Comparison of ENCODE assay signal across 18 cellular contexts in the genomic region with DNA sequence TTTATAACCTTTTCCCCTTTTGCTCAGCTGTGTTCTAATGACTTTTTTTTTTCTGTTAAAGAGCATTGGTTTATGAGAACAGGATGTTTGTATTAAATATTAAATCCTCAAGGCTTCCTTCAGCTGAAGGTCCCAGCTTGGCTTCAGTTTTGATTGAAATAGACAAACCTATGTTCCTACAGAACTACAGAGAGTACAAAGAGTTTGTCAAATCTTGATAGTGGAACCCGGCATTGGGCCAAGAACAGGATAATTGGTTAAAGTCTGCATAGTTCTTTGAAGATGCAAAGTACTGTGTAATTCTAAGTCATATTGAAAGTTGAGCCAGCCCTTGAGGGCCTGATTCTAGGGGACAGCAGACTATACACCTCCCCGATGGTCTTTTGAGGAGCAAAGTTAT.
DNase-seq lines count a peak whose midpoint lies in the region; ATAC-seq, FAIRE-seq and TF ChIP-seq lines count a peak whose summit lies in the region.
"Had no signal": no experiment of that assay in that cellular context is flagged by ENCODE, and none has a peak within 500 bp of the region (broad histone marks: within the 10 kb centered on the region; RNA-seq: fewer than 3 reads in every experiment).

No MANE protein-coding gene starts in this region.

- CTCF ChIA-PET in A549 (lab: Yijun Ruan, JAX): interaction anchor here (0.5 kb wide), 1 partner anchor 407 kb away, joined by 4 read pairs; no protein-coding TSS in a partner anchor
- CTCF ChIA-PET in IMR-90 (lab: Yijun Ruan, JAX): no interaction called here

- no peak overlapping the region for H2AK9ac ChIP-seq in IMR-90 (replicated peaks; ENCODE audit: low read depth, low read length, poor library complexity)

- H4K5ac ChIP-seq in IMR-90 (ENCODE audit: low read depth, low read length): peak overlapping the region; percentile 22; the same call in 1 of the 2 replicates

- DNase-seq in A549 (ENCODE audit: low read depth in 1 of 2, low spot score in 1 of 2): no peak
- peak; percentile 34 for DNase-seq in IMR-90
- peak; percentile 68 for DNase-seq in dermis blood vessel endothelial cell
- DNase-seq in osteocyte (ENCODE audit: extremely low spot score, unreplicated experiment): no peak
- DNase-seq in erythroblast (lab: John Stamatoyannopoulos, UW): no peak
- DNase-seq in endodermal cell: no peak
- DNase-seq: AML-193; DMS53; GOT3; KBM-7; NCI-H1092; NCI-H69; NK-92 treated with Interleukin-12 subunit alpha and Interleukin-12 subunit beta, amount 100 ng/mL, for 24 hours; Right ventricle myocardium superior had no signal

- H4K91ac ChIP-seq in IMR-90 (ENCODE audit: insufficient read depth, low read depth, low read length): no peak overlapping the region

- peaks cover 32% of the 10 kb centered on the region for H3K4me1 ChIP-seq in A549
- H3K4me1 ChIP-seq in IMR-90 (ENCODE audit: control insufficient read depth, insufficient read depth, low read length): peaks cover 15% of the 10 kb centered on the region
- H3K4me1 ChIP-seq in endodermal cell (ENCODE audit: control insufficient read depth, insufficient read depth, low read length): no peaks in the 10 kb centered on the region

- H2BK120ac ChIP-seq in IMR-90 (ENCODE audit: low read depth, low read length): no peak overlapping the region

- FAIRE-seq in A549 (lab: Jason Lieb, UNC): peak; percentile 61
- FAIRE-seq: G401.6, GM12892 had no signal

- H2BK20ac ChIP-seq in IMR-90 (ENCODE audit: low read depth, low read length): no peak overlapping the region

- no peaks in the 10 kb centered on the region for H3K9me3 Mint-ChIP-seq in osteocyte (ENCODE audit: unreplicated experiment)
- no peaks in the 10 kb centered on the region for H3K9me3 Mint-ChIP-seq in endodermal cell

- H3K36me3 ChIP-seq in IMR-90 (ENCODE audit: control insufficient read depth, insufficient read depth, low read length) (no peaks in the 10 kb centered on the region), endodermal cell (ENCODE audit: control insufficient read depth, insufficient read depth, low read length) (no peaks in the 10 kb centered on the region)

- peaks cover 10% of the 10 kb centered on the region; the same call in 1 of the 2 replicates for H3K9me1 ChIP-seq in IMR-90 (ENCODE audit: insufficient read depth, low read length)

- dilution Hi-C loops in IMR-90 (cut with HindIII; ENCODE audit: low sequenced_read_pairs, unreplicated experiment): no loop called here

- H2BK15ac ChIP-seq in IMR-90 (ENCODE audit: low read depth, low read length): no peak overlapping the region

- H3K18ac ChIP-seq in IMR-90 (ENCODE audit: low read depth, low read length): peak overlapping the region; percentile 19; the same call in 1 of the 2 replicates

- H3K4me3 ChIP-seq in A549: no peak overlapping the region
- H3K4me3 ChIP-seq in IMR-90 (ENCODE audit: insufficient read depth, low read depth, low read length): no peak overlapping the region
- H3K4me3 ChIP-seq in endodermal cell (ENCODE audit: low read length): no peak overlapping the region

- no peak overlapping the region for H3K56ac ChIP-seq in IMR-90 (ENCODE audit: extremely low read depth, insufficient read depth, low read length)

- WGBS in A549 (ENCODE audit: missing lambda C conversion rate): 82% methylated on average over 2 of the region's 2 CpGs
- no CpG with 5 or more reads among the region's 2 CpGs for WGBS in IMR-90 (ENCODE audit: extremely low coverage in 2 of 2, insufficient read length in 1 of 2), 2 experiments
- WGBS in endodermal cell (ENCODE audit: insufficient coverage in 1 of 2, insufficient read length in 1 of 2), 2 experiments: 97 to 100% methylated on average over 2 of the region's 2 CpGs

- no peak overlapping the region for H2AFZ ChIP-seq in IMR-90 (replicated peaks; ENCODE audit: low read length, poor library complexity)

- H3K9ac ChIP-seq in IMR-90 (ENCODE audit: low read depth, low read length) (no peak overlapping the region), endodermal cell (ENCODE audit: extremely low read depth, low read length, poor library complexity, severe bottlenecking) (no peak overlapping the region)

- peak overlapping the region in 1 of 2 experiments; percentile 63; a peak in 1 of 6 replicates for H3K27ac ChIP-seq in A549
- H3K27ac ChIP-seq in IMR-90 (ENCODE audit: insufficient read depth, low read length): no peak overlapping the region
- no peak overlapping the region for H3K27ac ChIP-seq in endodermal cell (ENCODE audit: low read depth, low read length)

- H3K4me1 Mint-ChIP-seq in osteocyte (ENCODE audit: unreplicated experiment) (peaks cover 46% of the 10 kb centered on the region), endodermal cell (no peaks in the 10 kb centered on the region)

- BruUV-seq in IMR-90 (replicated peaks; lab: Mats Ljungman, UMichigan): no TSS peak

- no peak overlapping the region for H3K23ac ChIP-seq in IMR-90 (ENCODE audit: low read depth, low read length)

- H3K4me2 ChIP-seq in A549: no peak overlapping the region
- no peak overlapping the region for H3K4me2 ChIP-seq in IMR-90 (ENCODE audit: low read depth, low read length)

- TF ChIP-seq CTCF in A549 (IDR thresholded peaks at IDR 0.05): no peak
- no peak for TF ChIP-seq CTCF in IMR-90 (conservative IDR thresholded peaks at IDR 0.05; ENCODE audit: low read depth, low read length)
- TF ChIP-seq CTCF in osteocyte (IDR thresholded peaks at IDR 0.05): no peak
- no peak for TF ChIP-seq CTCF in endodermal cell (conservative IDR thresholded peaks at IDR 0.05)

- intact Hi-C loops in IMR-90 (cut with micrococcal nuclease): loop anchor here (10.0 kb wide), 1 partner anchor 276 kb away; no protein-coding TSS in a partner anchor

- TF ChIP-seq RAD21 in A549 (conservative IDR thresholded peaks at IDR 0.05 in 1 of 2, IDR thresholded peaks at IDR 0.05 in 1 of 2) (no peak), IMR-90 (IDR thresholded peaks at IDR 0.05; ENCODE audit: low read length) (no peak)

- no peak overlapping the region for H3K4me3 Mint-ChIP-seq in osteocyte (ENCODE audit: unreplicated experiment)
- H3K4me3 Mint-ChIP-seq in endodermal cell: no peak overlapping the region

- H2BK5ac ChIP-seq in IMR-90 (ENCODE audit: low read depth, low read length, poor library complexity, severe bottlenecking): no peak overlapping the region

- H4K8ac ChIP-seq in IMR-90 (ENCODE audit: low read depth in 2 of 2, low read length in 2 of 2): no peak overlapping the region

- H3K4ac ChIP-seq in IMR-90 (ENCODE audit: low read depth, low read length): no peak overlapping the region

- no peak for ATAC-seq in A549
- ATAC-seq in IMR-90 (ENCODE audit: low read depth): no peak
- no peak for ATAC-seq in GM19397 (IDR thresholded peaks at IDR 0.05; ENCODE audit: unreplicated experiment)
- no peak for ATAC-seq in GM19035 (IDR thresholded peaks at IDR 0.05; ENCODE audit: unreplicated experiment)

- peak overlapping the region; percentile 62 for H3K27ac Mint-ChIP-seq in osteocyte (ENCODE audit: unreplicated experiment)
- H3K27ac Mint-ChIP-seq in endodermal cell: no peak overlapping the region

- H3K36me3 Mint-ChIP-seq in osteocyte (ENCODE audit: unreplicated experiment): no peaks in the 10 kb centered on the region
- H3K36me3 Mint-ChIP-seq in endodermal cell (ENCODE audit: low read depth): no peaks in the 10 kb centered on the region

- H3K79me1 ChIP-seq in IMR-90 (ENCODE audit: low read depth in 1 of 2, low read length in 2 of 2): no peaks in the 10 kb centered on the region

- in situ Hi-C loops in IMR-90 (cut with MboI; ENCODE audit: low sequenced_read_pairs): no loop called here

- POLR2A ChIA-PET in A549 (lab: Yijun Ruan, JAX) (no interaction called here), IMR-90 (lab: Charles Lee; ENCODE audit: unreplicated experiment) (no interaction called here)

- no peak for TF ChIP-seq POLR2A in A549 (IDR thresholded peaks at IDR 0.05; ENCODE audit: low read length)
- no peak for TF ChIP-seq POLR2A in IMR-90 (IDR thresholded peaks at IDR 0.05; ENCODE audit: low read depth, low read length)
- no peak for TF ChIP-seq POLR2A in erythroblast (IDR thresholded peaks at IDR 0.05; ENCODE audit: low read length)

- no peaks in the 10 kb centered on the region for H3K27me3 Mint-ChIP-seq in osteocyte (ENCODE audit: unreplicated experiment)
- H3K27me3 Mint-ChIP-seq in endodermal cell (ENCODE audit: insufficient read depth): peaks cover 4% of the 10 kb centered on the region

- H3K27me3 ChIP-seq in IMR-90 (ENCODE audit: control insufficient read depth, insufficient read depth, low read length) (peaks cover 1% of the 10 kb centered on the region; the same call in 1 of the 2 replicates), endodermal cell (ENCODE audit: control insufficient read depth, insufficient read depth, low read length, poor library complexity, severe bottlenecking) (no peaks in the 10 kb centered on the region)

- H4K20me1 ChIP-seq in IMR-90 (ENCODE audit: insufficient read depth, low read length): no peaks in the 10 kb centered on the region

- H3K9me3 ChIP-seq in A549 (peaks cover 5% of the 10 kb centered on the region; the same call in 1 of the 3 replicates), IMR-90 (ENCODE audit: control insufficient read depth, insufficient read depth, low read length) (no peaks in the 10 kb centered on the region), endodermal cell (ENCODE audit: control insufficient read depth, low read length) (no peaks in the 10 kb centered on the region)

- no peak overlapping the region for H2AK5ac ChIP-seq in IMR-90 (ENCODE audit: low read depth, low read length)

- H3K14ac ChIP-seq in IMR-90 (replicated peaks; ENCODE audit: low read depth, low read length): no peak overlapping the region

- no peak for TF ChIP-seq EP300 in A549 (IDR thresholded peaks at IDR 0.05)

TF ChIP-seq in A549, 52 proteins besides CTCF, POLR2A, EP300 and RAD21 (continues in another document):
- TF ChIP-seq CHD2 (IDR thresholded peaks at IDR 0.05; ENCODE audit: low read length, partially characterized antibody): no peak
- TF ChIP-seq RNF2 (IDR thresholded peaks at IDR 0.05; ENCODE audit: borderline replicate concordance, low read depth): no peak
- no peak for TF ChIP-seq RFX5 (IDR thresholded peaks at IDR 0.05)
- no peak for TF ChIP-seq CEBPB (IDR thresholded peaks at IDR 0.05)
- TF ChIP-seq MAFK (IDR thresholded peaks at IDR 0.05; ENCODE audit: partially characterized antibody): no peak
- TF ChIP-seq CBX2 (IDR thresholded peaks at IDR 0.05; ENCODE audit: borderline replicate concordance, low read depth): no peak
- no peak for TF ChIP-seq FOSL2 (IDR thresholded peaks at IDR 0.05)
- TF ChIP-seq FOSL2 (CRISPR knock-in tag; IDR thresholded peaks at IDR 0.05): no peak

TF ChIP-seq in IMR-90, 13 proteins besides CTCF, POLR2A, EP300 and RAD21 (continues in another document):
- TF ChIP-seq SMC3 (IDR thresholded peaks at IDR 0.05; ENCODE audit: low read depth, low read length): no peak
- no peak for TF ChIP-seq CHD1 (IDR thresholded peaks at IDR 0.05; ENCODE audit: low read depth, low read length)
- TF ChIP-seq MAFK (IDR thresholded peaks at IDR 0.05; ENCODE audit: low read depth, low read length): no peak
- TF ChIP-seq MAZ (IDR thresholded peaks at IDR 0.05; ENCODE audit: borderline replicate concordance, low read depth, low read length): no peak
- no peak for TF ChIP-seq RFX5 (IDR thresholded peaks at IDR 0.05; ENCODE audit: low read depth, low read length)

Comparison
In these comparisons a context has a peak if more than half of its experiments do, and no peak if none do; other contexts are left out.
1. DNase-seq: peak in IMR-90 (single experiment) and dermis blood vessel endothelial cell (single experiment); none in A549 (0 of 2), osteocyte (single experiment), erythroblast (0 of 2) and endodermal cell (single experiment).